ENCODE assay signal across 8 cellular contexts in the genomic region with DNA sequence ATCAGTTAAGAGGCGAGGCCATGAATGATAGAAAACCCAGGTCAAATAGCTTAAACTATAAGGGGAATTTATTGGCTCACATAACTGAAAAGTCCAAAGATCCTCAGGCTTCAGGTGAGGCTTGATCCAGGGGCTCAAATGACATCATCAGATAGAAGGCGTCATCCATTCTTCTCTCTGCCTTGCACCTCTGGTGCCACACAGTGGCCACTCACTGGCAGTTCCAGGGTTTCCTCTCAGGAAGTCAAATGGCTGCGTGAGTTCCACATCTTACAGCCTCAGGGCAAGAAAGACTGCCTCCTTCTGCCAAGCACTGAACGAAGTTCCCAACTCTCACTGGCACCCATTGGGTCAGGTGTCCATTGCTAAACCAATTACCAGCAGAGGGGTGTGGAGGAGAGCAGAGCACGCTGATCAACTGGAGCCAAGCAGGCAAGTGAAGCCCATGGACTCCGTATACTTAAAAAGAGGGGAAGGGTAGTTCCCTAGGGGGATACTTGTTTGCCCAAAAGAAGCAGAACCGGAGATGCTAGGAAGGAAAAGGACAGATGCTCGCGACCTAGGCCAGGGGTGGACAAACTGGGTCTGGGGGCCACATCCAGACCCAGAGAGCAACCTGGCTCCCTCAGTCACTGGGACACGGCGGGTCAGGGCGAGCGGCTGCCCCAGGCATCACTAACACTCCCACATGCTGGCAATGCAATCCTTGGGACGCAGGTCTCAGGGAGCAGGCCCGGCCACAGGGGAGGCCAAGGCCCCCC.
DNase-seq lines count a peak whose midpoint lies in the region; ATAC-seq and TF ChIP-seq lines count a peak whose summit lies in the region.

No MANE protein-coding gene starts in this region.

- 59 to 71% methylated on average over 9 to 10 of the region's 15 CpGs for WGBS in esophagus squamous epithelium, 2 donors

- no peak overlapping the region for H3K27ac Mint-ChIP-seq in activated CD4-positive, alpha-beta T cell treated with anti-CD3 and anti-CD28 coated beads, Interleukin-2, amount 10 ng/mL, durations not matched to agents 24 days and 14 days
- no peak overlapping the region for H3K27ac Mint-ChIP-seq in stimulated activated naive B cell treated with anti-CD40 and anti-IgM and Interleukin-4, amounts not matched to agents 10 μg/mL and 1 μg/mL and 100 μg/mL, for 72 hours

- no peaks in the 10 kb centered on the region for H3K9me3 ChIP-seq in OCI-LY1 (ENCODE audit: low read length)
- no peaks in the 10 kb centered on the region for H3K9me3 ChIP-seq in esophagus squamous epithelium

- H3F3A ChIP-seq in OCI-LY1 (ENCODE audit: insufficient read depth, low read length), result no peaks in the 10 kb centered on the region

- H3K4me3 ChIP-seq in OCI-LY1 (ENCODE audit: low read depth, low read length, poor library complexity, severe bottlenecking) (no peak overlapping the region), esophagus squamous epithelium (no peak overlapping the region)

- TF ChIP-seq CTCF in OCI-LY1 (IDR thresholded peaks at IDR 0.05; ENCODE audit: low read length), result peak; percentile 43
- TF ChIP-seq CTCF in esophagus squamous epithelium (IDR thresholded peaks at IDR 0.05), result peak in 5 of 6 experiments; percentile 24 to 64 (median 33)

- no peaks in the 10 kb centered on the region for H3K27me3 Mint-ChIP-seq in activated CD4-positive, alpha-beta T cell treated with anti-CD3 and anti-CD28 coated beads, Interleukin-2, amount 10 ng/mL, durations not matched to agents 24 days and 14 days
- H3K27me3 Mint-ChIP-seq in stimulated activated naive B cell treated with anti-CD40 and anti-IgM and Interleukin-4, amounts not matched to agents 10 μg/mL and 1 μg/mL and 100 μg/mL, for 72 hours, result peaks cover 8 to 18% of the 10 kb centered on the region in 2 donors

- no peak overlapping the region for H3K27ac ChIP-seq in OCI-LY1 (ENCODE audit: low read depth, low read length, poor library complexity, severe bottlenecking)
- H3K27ac ChIP-seq in esophagus squamous epithelium, result no peak overlapping the region

- no peaks in the 10 kb centered on the region for H3K9me3 Mint-ChIP-seq in activated CD4-positive, alpha-beta T cell treated with anti-CD3 and anti-CD28 coated beads, Interleukin-2, amount 10 ng/mL, durations not matched to agents 24 days and 14 days
- H3K9me3 Mint-ChIP-seq in stimulated activated naive B cell treated with anti-CD40 and anti-IgM and Interleukin-4, amounts not matched to agents 10 μg/mL and 1 μg/mL and 100 μg/mL, for 72 hours, result peaks cover 0 to 2% of the 10 kb centered on the region in 2 donors

- H2AFZ ChIP-seq in OCI-LY1 (ENCODE audit: low read length), result no peak overlapping the region

- DNase-seq in activated CD4-positive, alpha-beta T cell treated with anti-CD3 and anti-CD28 coated beads for 48 hours, result peak; percentile 17
- no peak for DNase-seq in activated CD4-positive, alpha-beta T cell treated with anti-CD3 and anti-CD28 coated beads, Interleukin-2, amount 10 ng/mL, durations not matched to agents 24 days and 14 days
- no peak for DNase-seq in esophagus squamous epithelium (lab: John Stamatoyannopoulos, UW)
- no peak for DNase-seq in stimulated activated naive B cell treated with anti-CD40 and anti-IgM and Interleukin-4, amounts not matched to agents 10 μg/mL and 1 μg/mL and 100 μg/mL, for 72 hours
- no peak for DNase-seq in DMS79 treated with DMSO at 0.1 percent for 48 hours (lab: John Stamatoyannopoulos, UW)

- ATAC-seq in stimulated activated naive B cell treated with anti-CD40 and anti-IgM and Interleukin-4, amounts not matched to agents 10 μg/mL and 1 μg/mL and 100 μg/mL, for 72 hours (replicated peaks), result peak; percentile 39 to 46
- no peak for ATAC-seq in GM18520 (IDR thresholded peaks at IDR 0.05; ENCODE audit: unreplicated experiment)
- no peak for ATAC-seq in HG03159 (IDR thresholded peaks at IDR 0.05; ENCODE audit: unreplicated experiment)

- TF ChIP-seq POLR2A in esophagus squamous epithelium (IDR thresholded peaks at IDR 0.05), result no peak

- no peaks in the 10 kb centered on the region for H3K36me3 Mint-ChIP-seq in activated CD4-positive, alpha-beta T cell treated with anti-CD3 and anti-CD28 coated beads, Interleukin-2, amount 10 ng/mL, durations not matched to agents 24 days and 14 days (ENCODE audit: low read depth)
- no peaks in the 10 kb centered on the region for H3K36me3 Mint-ChIP-seq in stimulated activated naive B cell treated with anti-CD40 and anti-IgM and Interleukin-4, amounts not matched to agents 10 μg/mL and 1 μg/mL and 100 μg/mL, for 72 hours

- no peaks in the 10 kb centered on the region for H3K79me2 ChIP-seq in OCI-LY1 (ENCODE audit: insufficient read depth, low read length)

- H3K27me3 ChIP-seq in OCI-LY1 (ENCODE audit: insufficient read depth, low read length), result 0 out of 2 replicates have a peak, but pooled peaks cover 3% of the 10 kb centered on the region
- H3K27me3 ChIP-seq in esophagus squamous epithelium, result peaks cover 0 to 31% (median 0%) of the 10 kb centered on the region in 4 donors

- no peak overlapping the region for H3K9ac ChIP-seq in OCI-LY1 (ENCODE audit: low read length)

- H3K4me1 ChIP-seq in OCI-LY1 (ENCODE audit: insufficient read depth, low read length, severe bottlenecking) (no peaks in the 10 kb centered on the region), esophagus squamous epithelium (no peaks in the 10 kb centered on the region)

- no peaks in the 10 kb centered on the region for H4K20me1 ChIP-seq in OCI-LY1 (ENCODE audit: insufficient read depth, low read length)

- H3K4me2 ChIP-seq in OCI-LY1 (ENCODE audit: low read length), result no peak overlapping the region

- no peaks in the 10 kb centered on the region for H3K9me2 ChIP-seq in OCI-LY1 (ENCODE audit: low read depth, low read length)

- intact Hi-C loops in activated CD4-positive, alpha-beta T cell treated with anti-CD3 and anti-CD28 coated beads, Interleukin-2, amount 10 ng/mL, durations not matched to agents 24 days and 14 days (cut with micrococcal nuclease), result no loop called here
- intact Hi-C loops in esophagus squamous epithelium (cut with DNase I), result no loop called here

- no peaks in the 10 kb centered on the region for H3K4me1 Mint-ChIP-seq in activated CD4-positive, alpha-beta T cell treated with anti-CD3 and anti-CD28 coated beads, Interleukin-2, amount 10 ng/mL, durations not matched to agents 24 days and 14 days
- H3K4me1 Mint-ChIP-seq in stimulated activated naive B cell treated with anti-CD40 and anti-IgM and Interleukin-4, amounts not matched to agents 10 μg/mL and 1 μg/mL and 100 μg/mL, for 72 hours, result no peaks in the 10 kb centered on the region

- no peaks in the 10 kb centered on the region for H3K36me3 ChIP-seq in OCI-LY1 (ENCODE audit: insufficient read depth, low read length)
- H3K36me3 ChIP-seq in esophagus squamous epithelium, result no peaks in the 10 kb centered on the region

- H3K4me3 Mint-ChIP-seq in activated CD4-positive, alpha-beta T cell treated with anti-CD3 and anti-CD28 coated beads, Interleukin-2, amount 10 ng/mL, durations not matched to agents 24 days and 14 days, result no peak overlapping the region
- no peak overlapping the region for H3K4me3 Mint-ChIP-seq in stimulated activated naive B cell treated with anti-CD40 and anti-IgM and Interleukin-4, amounts not matched to agents 10 μg/mL and 1 μg/mL and 100 μg/mL, for 72 hours

Comparison
In these comparisons a context has a peak if more than half of its experiments do, and no peak if none do; other contexts are left out.
1. ATAC-seq: peak in stimulated activated naive B cell treated with anti-CD40 and anti-IgM and Interleukin-4, amounts not matched to agents 10 μg/mL and 1 μg/mL and 100 μg/mL, for 72 hours (2 of 2); none in GM18520 (single experiment) and HG03159 (single experiment).